1 cellular context compared by ENCODE assay signal in the genomic region with DNA sequence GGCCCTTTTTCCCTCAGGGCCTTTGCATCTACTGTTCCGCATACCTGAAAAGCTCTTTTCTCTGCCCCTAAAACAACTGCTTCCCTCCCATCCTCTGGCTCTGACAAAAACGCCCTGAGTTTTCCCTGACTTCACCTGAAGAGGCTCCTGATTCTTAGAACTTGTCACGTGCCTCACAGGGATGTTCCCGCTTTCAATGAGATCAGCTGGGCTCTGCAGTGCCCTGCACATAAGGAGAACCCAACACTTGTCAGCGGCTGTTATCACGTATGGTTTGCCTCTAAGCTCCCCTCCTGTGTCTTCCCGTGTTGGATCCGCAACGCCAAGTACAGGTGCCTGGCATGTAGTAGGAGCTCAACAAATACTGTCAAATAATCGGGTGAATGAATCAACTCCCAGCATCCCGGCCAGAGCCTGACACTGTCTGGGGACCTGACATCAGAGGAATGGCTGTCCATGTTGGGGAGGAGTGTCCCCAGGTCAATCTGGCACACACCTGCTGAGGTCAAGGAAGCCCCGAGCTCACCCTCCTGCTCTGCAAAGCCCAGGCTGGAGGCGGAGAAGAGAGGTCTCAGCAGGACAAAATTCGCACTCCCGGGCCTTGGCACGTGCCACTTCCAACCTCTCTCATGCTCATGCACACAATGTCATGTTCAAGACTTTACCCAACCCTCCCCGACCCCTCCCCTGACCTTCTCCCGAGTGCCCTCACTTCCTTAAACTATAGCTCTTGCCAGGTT.
TF ChIP-seq lines count a peak whose summit lies in the region.

No MANE protein-coding gene starts in this region.

TF ChIP-seq in K562, 482 proteins besides CTCF, POLR2A, EP300 and RAD21 (continues in another document):
- TF ChIP-seq RBM15 (IDR thresholded peaks at IDR 0.05; ENCODE audit: insufficient read depth, low read length) = no peak
- no peak for TF ChIP-seq TFAM (CRISPR knock-in tag; conservative IDR thresholded peaks at IDR 0.05)
- no peak for TF ChIP-seq ZNF766 (CRISPR knock-in tag; conservative IDR thresholded peaks at IDR 0.05)
- TF ChIP-seq, protein P1, sequence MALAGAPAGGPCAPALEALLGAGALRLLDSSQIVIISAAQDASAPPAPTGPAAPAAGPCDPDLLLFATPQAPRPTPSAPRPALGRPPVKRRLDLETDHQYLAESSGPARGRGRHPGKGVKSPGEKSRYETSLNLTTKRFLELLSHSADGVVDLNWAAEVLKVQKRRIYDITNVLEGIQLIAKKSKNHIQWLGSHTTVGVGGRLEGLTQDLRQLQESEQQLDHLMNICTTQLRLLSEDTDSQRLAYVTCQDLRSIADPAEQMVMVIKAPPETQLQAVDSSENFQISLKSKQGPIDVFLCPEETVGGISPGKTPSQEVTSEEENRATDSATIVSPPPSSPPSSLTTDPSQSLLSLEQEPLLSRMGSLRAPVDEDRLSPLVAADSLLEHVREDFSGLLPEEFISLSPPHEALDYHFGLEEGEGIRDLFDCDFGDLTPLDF (CRISPR knock-in tag; IDR thresholded peaks at IDR 0.05) = no peak
- no peak for TF ChIP-seq ZNF407 (IDR thresholded peaks at IDR 0.05; ENCODE audit: low read depth)
- no peak for TF ChIP-seq DMBX1 (CRISPR knock-in tag; IDR thresholded peaks at IDR 0.05; ENCODE audit: borderline replicate concordance)
- TF ChIP-seq, protein P2, sequence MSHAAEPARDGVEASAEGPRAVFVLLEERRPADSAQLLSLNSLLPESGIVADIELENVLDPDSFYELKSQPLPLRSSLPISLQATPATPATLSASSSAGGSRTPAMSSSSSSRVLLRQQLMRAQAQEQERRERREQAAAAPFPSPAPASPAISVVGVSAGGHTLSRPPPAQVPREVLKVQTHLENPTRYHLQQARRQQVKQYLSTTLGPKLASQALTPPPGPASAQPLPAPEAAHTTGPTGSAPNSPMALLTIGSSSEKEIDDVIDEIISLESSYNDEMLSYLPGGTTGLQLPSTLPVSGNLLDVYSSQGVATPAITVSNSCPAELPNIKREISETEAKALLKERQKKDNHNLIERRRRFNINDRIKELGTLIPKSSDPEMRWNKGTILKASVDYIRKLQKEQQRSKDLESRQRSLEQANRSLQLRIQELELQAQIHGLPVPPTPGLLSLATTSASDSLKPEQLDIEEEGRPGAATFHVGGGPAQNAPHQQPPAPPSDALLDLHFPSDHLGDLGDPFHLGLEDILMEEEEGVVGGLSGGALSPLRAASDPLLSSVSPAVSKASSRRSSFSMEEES (CRISPR knock-in tag; IDR thresholded peaks at IDR 0.05) = peak; percentile 42; the same call in 1 of the 2 replicates
- no peak for TF ChIP-seq MTA3 (IDR thresholded peaks at IDR 0.05; ENCODE audit: borderline replicate concordance)
- TF ChIP-seq, protein P3, sequence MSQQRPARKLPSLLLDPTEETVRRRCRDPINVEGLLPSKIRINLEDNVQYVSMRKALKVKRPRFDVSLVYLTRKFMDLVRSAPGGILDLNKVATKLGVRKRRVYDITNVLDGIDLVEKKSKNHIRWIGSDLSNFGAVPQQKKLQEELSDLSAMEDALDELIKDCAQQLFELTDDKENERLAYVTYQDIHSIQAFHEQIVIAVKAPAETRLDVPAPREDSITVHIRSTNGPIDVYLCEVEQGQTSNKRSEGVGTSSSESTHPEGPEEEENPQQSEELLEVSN (IDR thresholded peaks at IDR 0.05; ENCODE audit: borderline replicate concordance in 1 of 2, extremely low read depth in 1 of 2, insufficient read depth in 1 of 2, insufficient read length in 1 of 2, low read depth in 1 of 2, low read length in 1 of 2, poor library complexity in 1 of 2, severe bottlenecking in 1 of 2) = peak in 1 of 2 experiments; percentile 59
- no peak for TF ChIP-seq HMBOX1 (IDR thresholded peaks at IDR 0.05)
- TF ChIP-seq, protein P4, sequence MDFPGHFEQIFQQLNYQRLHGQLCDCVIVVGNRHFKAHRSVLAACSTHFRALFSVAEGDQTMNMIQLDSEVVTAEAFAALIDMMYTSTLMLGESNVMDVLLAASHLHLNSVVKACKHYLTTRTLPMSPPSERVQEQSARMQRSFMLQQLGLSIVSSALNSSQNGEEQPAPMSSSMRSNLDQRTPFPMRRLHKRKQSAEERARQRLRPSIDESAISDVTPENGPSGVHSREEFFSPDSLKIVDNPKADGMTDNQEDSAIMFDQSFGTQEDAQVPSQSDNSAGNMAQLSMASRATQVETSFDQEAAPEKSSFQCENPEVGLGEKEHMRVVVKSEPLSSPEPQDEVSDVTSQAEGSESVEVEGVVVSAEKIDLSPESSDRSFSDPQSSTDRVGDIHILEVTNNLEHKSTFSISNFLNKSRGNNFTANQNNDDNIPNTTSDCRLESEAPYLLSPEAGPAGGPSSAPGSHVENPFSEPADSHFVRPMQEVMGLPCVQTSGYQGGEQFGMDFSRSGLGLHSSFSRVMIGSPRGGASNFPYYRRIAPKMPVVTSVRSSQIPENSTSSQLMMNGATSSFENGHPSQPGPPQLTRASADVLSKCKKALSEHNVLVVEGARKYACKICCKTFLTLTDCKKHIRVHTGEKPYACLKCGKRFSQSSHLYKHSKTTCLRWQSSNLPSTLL (IDR thresholded peaks at IDR 0.05) = no peak
- TF ChIP-seq NCOA2 (IDR thresholded peaks at IDR 0.05; ENCODE audit: partially characterized antibody in 2 of 2) = no peak
- TF ChIP-seq ZFP1 (CRISPR knock-in tag; IDR thresholded peaks at IDR 0.05) = no peak
- no peak for TF ChIP-seq IFI16 (CRISPR knock-in tag; IDR thresholded peaks at IDR 0.05)
- no peak for TF ChIP-seq ZSCAN29 (IDR thresholded peaks at IDR 0.05)
- no peak for TF ChIP-seq COPS2 (conservative IDR thresholded peaks at IDR 0.05)
- no peak for TF ChIP-seq PHF21A (IDR thresholded peaks at IDR 0.05; ENCODE audit: borderline replicate concordance, low read depth)
- TF ChIP-seq, protein P5, sequence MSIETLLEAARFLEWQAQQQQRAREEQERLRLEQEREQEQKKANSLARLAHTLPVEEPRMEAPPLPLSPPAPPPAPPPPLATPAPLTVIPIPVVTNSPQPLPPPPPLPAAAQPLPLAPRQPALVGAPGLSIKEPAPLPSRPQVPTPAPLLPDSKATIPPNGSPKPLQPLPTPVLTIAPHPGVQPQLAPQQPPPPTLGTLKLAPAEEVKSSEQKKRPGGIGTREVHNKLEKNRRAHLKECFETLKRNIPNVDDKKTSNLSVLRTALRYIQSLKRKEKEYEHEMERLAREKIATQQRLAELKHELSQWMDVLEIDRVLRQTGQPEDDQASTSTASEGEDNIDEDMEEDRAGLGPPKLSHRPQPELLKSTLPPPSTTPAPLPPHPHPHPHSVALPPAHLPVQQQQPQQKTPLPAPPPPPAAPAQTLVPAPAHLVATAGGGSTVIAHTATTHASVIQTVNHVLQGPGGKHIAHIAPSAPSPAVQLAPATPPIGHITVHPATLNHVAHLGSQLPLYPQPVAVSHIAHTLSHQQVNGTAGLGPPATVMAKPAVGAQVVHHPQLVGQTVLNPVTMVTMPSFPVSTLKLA (conservative IDR thresholded peaks at IDR 0.05) = no peak
- TF ChIP-seq SMAD3 (CRISPR knock-in tag; conservative IDR thresholded peaks at IDR 0.05) = no peak
- TF ChIP-seq XRCC4 (IDR thresholded peaks at IDR 0.05; ENCODE audit: extremely low read depth, insufficient read depth, insufficient read length) = no peak
- no peak for TF ChIP-seq TCF7L2 (IDR thresholded peaks at IDR 0.05; ENCODE audit: low read depth, low read length)
- no peak for TF ChIP-seq RFX7 (CRISPR knock-in tag; IDR thresholded peaks at IDR 0.05)
- TF ChIP-seq ZNF197 (CRISPR knock-in tag; IDR thresholded peaks at IDR 0.05; ENCODE audit: low read depth) = 0 out of 2 replicates have a peak, but pooled peaks have one; percentile 12
- TF ChIP-seq ZNF639 (CRISPR knock-in tag; conservative IDR thresholded peaks at IDR 0.05 in 1 of 2, IDR thresholded peaks at IDR 0.05 in 1 of 2) = no peak
- no peak for TF ChIP-seq ZNF347 (CRISPR knock-in tag; IDR thresholded peaks at IDR 0.05; ENCODE audit: low read depth)
- no peak for TF ChIP-seq CC2D1A (IDR thresholded peaks at IDR 0.05)
- TF ChIP-seq RAD51 (IDR thresholded peaks at IDR 0.05; ENCODE audit: borderline replicate concordance, low read depth) = 0 out of 2 replicates have a peak, but pooled peaks have one; percentile 19
- TF ChIP-seq PML (IDR thresholded peaks at IDR 0.05; ENCODE audit: low read length) = no peak
- TF ChIP-seq, protein P6, sequence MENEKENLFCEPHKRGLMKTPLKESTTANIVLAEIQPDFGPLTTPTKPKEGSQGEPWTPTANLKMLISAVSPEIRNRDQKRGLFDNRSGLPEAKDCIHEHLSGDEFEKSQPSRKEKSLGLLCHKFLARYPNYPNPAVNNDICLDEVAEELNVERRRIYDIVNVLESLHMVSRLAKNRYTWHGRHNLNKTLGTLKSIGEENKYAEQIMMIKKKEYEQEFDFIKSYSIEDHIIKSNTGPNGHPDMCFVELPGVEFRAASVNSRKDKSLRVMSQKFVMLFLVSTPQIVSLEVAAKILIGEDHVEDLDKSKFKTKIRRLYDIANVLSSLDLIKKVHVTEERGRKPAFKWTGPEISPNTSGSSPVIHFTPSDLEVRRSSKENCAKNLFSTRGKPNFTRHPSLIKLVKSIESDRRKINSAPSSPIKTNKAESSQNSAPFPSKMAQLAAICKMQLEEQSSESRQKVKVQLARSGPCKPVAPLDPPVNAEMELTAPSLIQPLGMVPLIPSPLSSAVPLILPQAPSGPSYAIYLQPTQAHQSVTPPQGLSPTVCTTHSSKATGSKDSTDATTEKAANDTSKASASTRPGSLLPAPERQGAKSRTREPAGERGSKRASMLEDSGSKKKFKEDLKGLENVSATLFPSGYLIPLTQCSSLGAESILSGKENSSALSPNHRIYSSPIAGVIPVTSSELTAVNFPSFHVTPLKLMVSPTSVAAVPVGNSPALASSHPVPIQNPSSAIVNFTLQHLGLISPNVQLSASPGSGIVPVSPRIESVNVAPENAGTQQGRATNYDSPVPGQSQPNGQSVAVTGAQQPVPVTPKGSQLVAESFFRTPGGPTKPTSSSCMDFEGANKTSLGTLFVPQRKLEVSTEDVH (IDR thresholded peaks at IDR 0.05; ENCODE audit: low read depth, partially characterized antibody) = no peak
- TF ChIP-seq TEAD1 (CRISPR knock-in tag; IDR thresholded peaks at IDR 0.05) = no peak
- TF ChIP-seq FOSL1 (tag; conservative IDR thresholded peaks at IDR 0.05) = no peak
- no peak for TF ChIP-seq PCBP2 (IDR thresholded peaks at IDR 0.05; ENCODE audit: low read depth, low read length, poor library complexity, severe bottlenecking)
- no peak for TF ChIP-seq POLR2AphosphoS5 (IDR thresholded peaks at IDR 0.05; ENCODE audit: control insufficient read depth, insufficient read depth, low read depth, low read length)
- TF ChIP-seq FOXA1 (IDR thresholded peaks at IDR 0.05; ENCODE audit: borderline replicate concordance) = no peak
